In the genomic region with DNA sequence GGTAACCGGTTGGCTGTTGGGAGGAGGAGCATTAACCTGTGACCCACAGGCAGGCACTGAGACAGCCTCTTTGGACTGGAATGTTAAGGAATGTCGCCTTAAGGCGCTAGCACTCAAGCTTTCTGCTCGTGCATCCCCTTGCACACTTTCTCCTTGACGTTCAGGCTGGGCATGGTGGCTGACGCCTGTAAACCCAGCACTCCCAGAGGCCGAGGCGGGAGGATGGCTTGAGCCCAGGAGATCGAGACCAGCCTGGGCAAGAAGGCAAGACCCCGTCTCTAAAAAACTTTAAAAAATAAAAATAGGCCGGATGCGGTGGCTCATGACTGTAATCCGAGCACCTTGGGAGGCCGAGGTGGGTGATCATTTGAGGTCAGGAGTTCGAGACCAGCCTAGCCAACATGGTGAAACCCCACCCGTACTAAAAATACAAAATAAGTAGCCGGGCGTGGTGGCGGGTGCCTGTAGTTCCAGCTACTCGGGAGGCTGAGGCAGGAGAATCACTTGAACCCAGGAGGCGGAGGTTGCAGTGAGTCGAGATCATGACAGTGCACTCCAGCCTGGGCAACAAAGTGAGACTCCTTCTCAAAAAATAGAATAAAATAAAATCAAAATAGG, we compare ENCODE assay signal across 1 cellular context.
TF ChIP-seq lines count a peak whose summit lies in the region.

No MANE protein-coding gene starts in this region.

TF ChIP-seq in HepG2, 621 proteins besides CTCF, POLR2A, EP300 and RAD21 (continued from another document):
- TF ChIP-seq, protein P1, sequence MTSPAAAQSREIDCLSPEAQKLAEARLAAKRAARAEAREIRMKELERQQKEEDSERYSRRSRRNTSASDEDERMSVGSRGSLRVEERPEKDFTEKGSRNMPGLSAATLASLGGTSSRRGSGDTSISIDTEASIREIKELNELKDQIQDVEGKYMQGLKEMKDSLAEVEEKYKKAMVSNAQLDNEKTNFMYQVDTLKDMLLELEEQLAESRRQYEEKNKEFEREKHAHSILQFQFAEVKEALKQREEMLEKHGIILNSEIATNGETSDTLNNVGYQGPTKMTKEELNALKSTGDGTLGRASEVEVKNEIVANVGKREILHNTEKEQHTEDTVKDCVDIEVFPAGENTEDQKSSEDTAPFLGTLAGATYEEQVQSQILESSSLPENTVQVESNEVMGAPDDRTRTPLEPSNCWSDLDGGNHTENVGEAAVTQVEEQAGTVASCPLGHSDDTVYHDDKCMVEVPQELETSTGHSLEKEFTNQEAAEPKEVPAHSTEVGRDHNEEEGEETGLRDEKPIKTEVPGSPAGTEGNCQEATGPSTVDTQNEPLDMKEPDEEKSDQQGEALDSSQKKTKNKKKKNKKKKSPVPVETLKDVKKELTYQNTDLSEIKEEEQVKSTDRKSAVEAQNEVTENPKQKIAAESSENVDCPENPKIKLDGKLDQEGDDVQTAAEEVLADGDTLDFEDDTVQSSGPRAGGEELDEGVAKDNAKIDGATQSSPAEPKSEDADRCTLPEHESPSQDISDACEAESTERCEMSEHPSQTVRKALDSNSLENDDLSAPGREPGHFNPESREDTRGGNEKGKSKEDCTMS (CRISPR knock-in tag; conservative IDR thresholded peaks at IDR 0.05), result no peak
- TF ChIP-seq YY1 (IDR thresholded peaks at IDR 0.05; ENCODE audit: insufficient read depth, insufficient replicate concordance, low read depth, low read length) (no peak), ZNF17 (CRISPR knock-in tag; IDR thresholded peaks at IDR 0.05) (no peak), PHF20 (CRISPR knock-in tag; IDR thresholded peaks at IDR 0.05) (peak; percentile 31; the same call in 1 of the 2 replicates), MEIS1 (CRISPR knock-in tag; IDR thresholded peaks at IDR 0.05; ENCODE audit: borderline replicate concordance) (no peak), ZNF12 (CRISPR knock-in tag; IDR thresholded peaks at IDR 0.05) (no peak), SIN3B (IDR thresholded peaks at IDR 0.05; ENCODE audit: low read length) (no peak), ZNF605 (CRISPR knock-in tag; IDR thresholded peaks at IDR 0.05) (no peak), RCOR2 (CRISPR knock-in tag; IDR thresholded peaks at IDR 0.05) (0 out of 2 replicates have a peak, but pooled peaks have one; percentile 16), ZNF160 (CRISPR knock-in tag; IDR thresholded peaks at IDR 0.05) (no peak), RORA (CRISPR knock-in tag; IDR thresholded peaks at IDR 0.05) (no peak), CENPX (CRISPR knock-in tag; IDR thresholded peaks at IDR 0.05) (0 out of 2 replicates have a peak, but pooled peaks have one; percentile 28), ZNF652 (CRISPR knock-in tag; IDR thresholded peaks at IDR 0.05; ENCODE audit: borderline replicate concordance, low read depth) (no peak), ZNF441 (CRISPR knock-in tag; IDR thresholded peaks at IDR 0.05; ENCODE audit: borderline replicate concordance) (no peak), ZNF253 (CRISPR knock-in tag; IDR thresholded peaks at IDR 0.05; ENCODE audit: borderline replicate concordance) (peak; percentile 40; the same call in 1 of the 2 replicates), BHLHE40 (IDR thresholded peaks at IDR 0.05; ENCODE audit: low read length) (no peak)
- TF ChIP-seq, protein P2, sequence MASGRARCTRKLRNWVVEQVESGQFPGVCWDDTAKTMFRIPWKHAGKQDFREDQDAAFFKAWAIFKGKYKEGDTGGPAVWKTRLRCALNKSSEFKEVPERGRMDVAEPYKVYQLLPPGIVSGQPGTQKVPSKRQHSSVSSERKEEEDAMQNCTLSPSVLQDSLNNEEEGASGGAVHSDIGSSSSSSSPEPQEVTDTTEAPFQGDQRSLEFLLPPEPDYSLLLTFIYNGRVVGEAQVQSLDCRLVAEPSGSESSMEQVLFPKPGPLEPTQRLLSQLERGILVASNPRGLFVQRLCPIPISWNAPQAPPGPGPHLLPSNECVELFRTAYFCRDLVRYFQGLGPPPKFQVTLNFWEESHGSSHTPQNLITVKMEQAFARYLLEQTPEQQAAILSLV (CRISPR knock-in tag; IDR thresholded peaks at IDR 0.05; ENCODE audit: borderline replicate concordance), result 0 out of 2 replicates have a peak, but pooled peaks have one; percentile 4
- TF ChIP-seq, protein P3, sequence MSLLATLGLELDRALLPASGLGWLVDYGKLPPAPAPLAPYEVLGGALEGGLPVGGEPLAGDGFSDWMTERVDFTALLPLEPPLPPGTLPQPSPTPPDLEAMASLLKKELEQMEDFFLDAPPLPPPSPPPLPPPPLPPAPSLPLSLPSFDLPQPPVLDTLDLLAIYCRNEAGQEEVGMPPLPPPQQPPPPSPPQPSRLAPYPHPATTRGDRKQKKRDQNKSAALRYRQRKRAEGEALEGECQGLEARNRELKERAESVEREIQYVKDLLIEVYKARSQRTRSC (CRISPR knock-in tag; IDR thresholded peaks at IDR 0.05; ENCODE audit: low read depth), result no peak
- TF ChIP-seq, protein P4, sequence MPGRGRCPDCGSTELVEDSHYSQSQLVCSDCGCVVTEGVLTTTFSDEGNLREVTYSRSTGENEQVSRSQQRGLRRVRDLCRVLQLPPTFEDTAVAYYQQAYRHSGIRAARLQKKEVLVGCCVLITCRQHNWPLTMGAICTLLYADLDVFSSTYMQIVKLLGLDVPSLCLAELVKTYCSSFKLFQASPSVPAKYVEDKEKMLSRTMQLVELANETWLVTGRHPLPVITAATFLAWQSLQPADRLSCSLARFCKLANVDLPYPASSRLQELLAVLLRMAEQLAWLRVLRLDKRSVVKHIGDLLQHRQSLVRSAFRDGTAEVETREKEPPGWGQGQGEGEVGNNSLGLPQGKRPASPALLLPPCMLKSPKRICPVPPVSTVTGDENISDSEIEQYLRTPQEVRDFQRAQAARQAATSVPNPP (CRISPR knock-in tag; IDR thresholded peaks at IDR 0.05), result no peak
TF ChIP-seq in HepG2: peak in this region for 24.
